17 cellular contexts compared by ENCODE assay signal in genomic region chr5:110572709-110573108, GRCh38.
A peak's percentile ranks its signal among the peaks of the same experiment; 100 is the strongest.
DNase-seq lines count a peak whose midpoint lies in the region; TF ChIP-seq lines count a peak whose summit lies in the region.
"Had no signal": no experiment of that assay in that cellular context is flagged by ENCODE, and none has a peak within 500 bp of the region (broad histone marks: within the 10 kb centered on the region; RNA-seq: fewer than 3 reads in every experiment).

No MANE protein-coding gene starts in this region.

- H3K4me2 ChIP-seq in neural cell (ENCODE audit: low read length), result no peak overlapping the region
- H3K4me2 ChIP-seq: A549; BLaER1 treated with 17β-estradiol and CSF1 and Interleukin-3, amounts not matched to agents 10 nM and 100 nM had no signal

- no peak overlapping the region for H3K4me3 ChIP-seq in neural cell (ENCODE audit: low read length)
- H3K4me3 ChIP-seq: A549; BLaER1 treated with 17β-estradiol and CSF1 and Interleukin-3, amounts not matched to agents 10 nM and 100 nM had no signal

- H3F3A ChIP-seq in neural cell (ENCODE audit: insufficient read depth, low read length, poor library complexity, severe bottlenecking), result no peaks in the 10 kb centered on the region

- no peak for TF ChIP-seq RAD21 in neural cell (conservative IDR thresholded peaks at IDR 0.05)

- no peaks in the 10 kb centered on the region for H3K9me2 ChIP-seq in neural cell (ENCODE audit: insufficient read depth, low read length)

- H3K79me2 ChIP-seq in neural cell (replicated peaks; ENCODE audit: insufficient read depth, low read length), result no peaks in the 10 kb centered on the region

- H3K36me3 ChIP-seq in neural cell (ENCODE audit: insufficient read depth, low read length), result no peaks in the 10 kb centered on the region
- H3K36me3 ChIP-seq: BLaER1 treated with 17β-estradiol and CSF1 and Interleukin-3, amounts not matched to agents 10 nM and 100 nM had no signal

- no peak overlapping the region for H2AFZ ChIP-seq in neural cell (ENCODE audit: low read depth, low read length)

- no peaks in the 10 kb centered on the region for H4K20me1 ChIP-seq in neural cell (ENCODE audit: insufficient read depth)
- H4K20me1 ChIP-seq: BLaER1 treated with 17β-estradiol and CSF1 and Interleukin-3, amounts not matched to agents 10 nM and 100 nM had no signal

- TF ChIP-seq EP300 in neural cell (conservative IDR thresholded peaks at IDR 0.05; ENCODE audit: poor library complexity, severe bottlenecking), result peak; percentile 91

- DNase-seq in DMS 273 (lab: John Stamatoyannopoulos, UW; ENCODE audit: unreplicated experiment) (peak; percentile 4), DMS 273 treated with DMSO at 0.1 percent for 48 hours (lab: John Stamatoyannopoulos, UW) (no peak), NCI-H2171 treated with DMSO at 0.1 percent for 48 hours (lab: John Stamatoyannopoulos, UW) (peak; percentile 7), NCI-H2171 (lab: John Stamatoyannopoulos, UW) (no peak)
- DNase-seq in activated CD4-positive, alpha-beta T cell treated with anti-CD3 and anti-CD28 coated beads, Interleukin-2, amount 50 U/mL, for 1 hour, result no peak
- DNase-seq: AML-193; Caco-2; Calu3; CD4-positive, alpha-beta T cell; CD8-positive, alpha-beta T cell; DMS79 treated with DMSO at 0.1 percent for 48 hours; GF-D8 had no signal

- H3K9ac ChIP-seq in neural cell (ENCODE audit: low read length), result no peak overlapping the region
- H3K9ac ChIP-seq: BLaER1 treated with 17β-estradiol and CSF1 and Interleukin-3, amounts not matched to agents 10 nM and 100 nM had no signal

- TF ChIP-seq CTCF in neural cell (IDR thresholded peaks at IDR 0.05; ENCODE audit: poor library complexity, severe bottlenecking), result no peak

- no peak overlapping the region for H3K27ac ChIP-seq in neural cell (ENCODE audit: low read length)
- H3K27ac ChIP-seq: 22Rv1; A549; BLaER1 treated with 17β-estradiol and CSF1 and Interleukin-3, amounts not matched to agents 10 nM and 100 nM; C4-2B had no signal

- H3K9me3 ChIP-seq in neural cell (ENCODE audit: low read length), result no peaks in the 10 kb centered on the region
- H3K9me3 ChIP-seq: A549; BLaER1 treated with 17β-estradiol and CSF1 and Interleukin-3, amounts not matched to agents 10 nM and 100 nM; Caco-2 had no signal

- H3K27me3 ChIP-seq in neural cell (ENCODE audit: insufficient read depth, low read depth, low read length), result no peaks in the 10 kb centered on the region
- H3K27me3 ChIP-seq: BLaER1 treated with 17β-estradiol and CSF1 and Interleukin-3, amounts not matched to agents 10 nM and 100 nM had no signal

TF ChIP-seq in neural cell, 6 proteins besides CTCF, POLR2A, EP300 and RAD21:
- TF ChIP-seq EZH2 (IDR thresholded peaks at IDR 0.05; ENCODE audit: borderline replicate concordance, insufficient read depth, low read length, poor library complexity, severe bottlenecking), result no peak
- TF ChIP-seq MXI1 (conservative IDR thresholded peaks at IDR 0.05; ENCODE audit: poor library complexity, severe bottlenecking), result no peak
- TF ChIP-seq TAF1 (IDR thresholded peaks at IDR 0.05; ENCODE audit: low read depth), result no peak
- TF ChIP-seq POLR2AphosphoS5 (IDR thresholded peaks at IDR 0.05), result peak; percentile 62

Comparison
In these comparisons a context has a peak if more than half of its experiments do, and no peak if none do; other contexts are left out.
1. DNase-seq: peak in DMS 273 (single experiment) and NCI-H2171 treated with DMSO at 0.1 percent for 48 hours (single experiment); none in DMS 273 treated with DMSO at 0.1 percent for 48 hours (single experiment), NCI-H2171 (single experiment) and activated CD4-positive, alpha-beta T cell treated with anti-CD3 and anti-CD28 coated beads, Interleukin-2, amount 50 U/mL, for 1 hour (single experiment).